ENCODE assay signal across 26 cellular contexts in the genomic region with DNA sequence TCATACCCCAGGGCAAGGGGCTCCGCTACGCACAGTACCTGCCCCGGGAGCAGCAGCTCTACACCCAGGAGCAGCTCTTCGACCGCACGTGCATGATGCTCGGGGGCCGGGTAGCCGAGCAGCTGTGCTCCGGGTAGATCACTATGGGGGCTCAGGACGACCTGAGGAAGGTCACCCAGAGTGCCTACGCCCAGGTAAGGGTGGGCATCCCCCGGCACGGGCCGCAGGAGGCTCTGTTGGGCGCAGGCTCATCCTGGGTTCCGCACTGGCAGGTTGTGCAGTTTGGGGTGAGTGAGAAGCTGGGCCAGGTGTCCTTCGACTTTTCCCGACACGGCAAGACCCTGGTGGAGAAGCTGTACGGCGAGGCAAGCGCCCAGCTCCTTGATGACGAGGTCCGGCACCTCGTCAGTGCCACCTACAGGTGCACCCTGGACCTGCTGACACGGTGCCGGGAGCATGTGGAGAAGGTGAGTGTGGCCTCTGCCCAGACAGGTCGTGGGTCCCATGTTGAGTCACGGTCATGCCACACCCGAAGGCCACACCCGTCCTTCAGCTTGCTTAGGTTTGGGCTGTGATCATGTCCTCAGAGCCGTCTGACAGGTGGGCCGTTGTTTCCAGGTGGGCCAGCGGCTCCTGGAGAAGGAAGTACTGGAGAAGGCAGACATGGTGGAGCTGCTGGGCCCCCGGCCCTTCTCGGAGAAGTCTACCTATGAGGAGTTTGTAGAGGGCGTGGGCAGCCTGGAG. TPM values are rescaled to one million over a fixed set of nuclear protein-coding genes. Genes with fewer than 3 reads are reported as not detected.
A peak's percentile ranks its signal among the peaks of the same experiment; 100 is the strongest.
DNase-seq lines count a peak whose midpoint lies in the region; ATAC-seq and TF ChIP-seq lines count a peak whose summit lies in the region.
"Had no signal": no experiment of that assay in that cellular context is flagged by ENCODE, and none has a peak within 500 bp of the region (broad histone marks: within the 10 kb centered on the region; RNA-seq: fewer than 3 reads in every experiment).

No MANE protein-coding gene starts in this region.

- intact Hi-C loops in Caco-2 (cut with micrococcal nuclease; ENCODE audit: unreplicated experiment) = no loop called here

- POLR2A ChIA-PET in Caco-2 (lab: Charles Lee) = no interaction called here

- H3K36me3 ChIP-seq in Caco-2 (ENCODE audit: control insufficient read depth, insufficient read depth, low read length) = peaks cover 7% of the 10 kb centered on the region
- H3K36me3 ChIP-seq: prostate gland, uterus had no signal

- CTCF ChIA-PET in Caco-2 (lab: Charles Lee) = no interaction called here

- peaks cover 64% of the 10 kb centered on the region for H3K36me3 Mint-ChIP-seq in Caco-2 (ENCODE audit: insufficient read depth, unreplicated experiment)
- peaks cover 31% of the 10 kb centered on the region for H3K36me3 Mint-ChIP-seq in HFFc6 (ENCODE audit: low read depth)
- H3K36me3 Mint-ChIP-seq in central memory CD8-positive, alpha-beta T cell (ENCODE audit: insufficient read depth) = peaks cover 11% of the 10 kb centered on the region
- peaks cover 19% of the 10 kb centered on the region for H3K36me3 Mint-ChIP-seq in neural crest cell (ENCODE audit: low read depth)
- H3K36me3 Mint-ChIP-seq: natural killer cell had no signal

- no peak overlapping the region for H3K4me3 Mint-ChIP-seq in Caco-2 (ENCODE audit: unreplicated experiment)
- H3K4me3 Mint-ChIP-seq in HFFc6 = no peak overlapping the region
- H3K4me3 Mint-ChIP-seq in central memory CD8-positive, alpha-beta T cell = no peak overlapping the region
- H3K4me3 Mint-ChIP-seq in neural crest cell = no peak overlapping the region
- H3K4me3 Mint-ChIP-seq: activated CD8-positive, alpha-beta memory T cell treated with anti-CD3 and anti-CD28 coated beads, Interleukin-2, amount 10 ng/mL, durations not matched to agents 7 days and 5 days; CD14-positive monocyte; natural killer cell had no signal

- no peaks in the 10 kb centered on the region for H3K4me1 ChIP-seq in Caco-2
- H3K4me1 ChIP-seq: prostate gland, uterus had no signal

- H3K27me3 ChIP-seq in Caco-2 (replicated peaks; ENCODE audit: control insufficient read depth, insufficient read depth, low read length) = no peaks in the 10 kb centered on the region
- H3K27me3 ChIP-seq: uterus had no signal

- no peaks in the 10 kb centered on the region for H3K27me3 Mint-ChIP-seq in Caco-2 (ENCODE audit: insufficient read depth, unreplicated experiment)
- H3K27me3 Mint-ChIP-seq in HFFc6 (ENCODE audit: insufficient read depth) = peaks cover 18% of the 10 kb centered on the region
- no peaks in the 10 kb centered on the region for H3K27me3 Mint-ChIP-seq in central memory CD8-positive, alpha-beta T cell
- H3K27me3 Mint-ChIP-seq in neural crest cell (ENCODE audit: low read depth) = no peaks in the 10 kb centered on the region
- H3K27me3 Mint-ChIP-seq: activated CD8-positive, alpha-beta memory T cell treated with anti-CD3 and anti-CD28 coated beads, Interleukin-2, amount 10 ng/mL, durations not matched to agents 7 days and 5 days had no signal

- no TSS peak for BruUV-seq in Caco-2 (replicated peaks; lab: Mats Ljungman, UMichigan)

- H3K27ac Mint-ChIP-seq in Caco-2 (ENCODE audit: unreplicated experiment) = peak overlapping the region; percentile 6
- no peak overlapping the region for H3K27ac Mint-ChIP-seq in HFFc6
- peak overlapping the region; percentile 65 for H3K27ac Mint-ChIP-seq in central memory CD8-positive, alpha-beta T cell (ENCODE audit: low read depth)
- H3K27ac Mint-ChIP-seq in neural crest cell (ENCODE audit: unreplicated experiment) = no peak overlapping the region
- H3K27ac Mint-ChIP-seq: activated CD8-positive, alpha-beta memory T cell treated with anti-CD3 and anti-CD28 coated beads, Interleukin-2, amount 10 ng/mL, durations not matched to agents 7 days and 5 days; activated T-helper 2 cell treated with anti-CD3 and anti-CD28 coated beads, Interferon-gamma antibody, Interleukin-2, Interleukin-4, amounts not matched to agents 10 μg/mL and 5 μg/mL and 100 μg/mL, durations not matched to agents 14 hours and 24 hours and 36 hours; natural killer cell had no signal

- DNase-seq in Caco-2 = no peak
- DNase-seq in HFFc6 = no peak
- DNase-seq in central memory CD8-positive, alpha-beta T cell (ENCODE audit: low spot score in 2 of 2) = no peak
- DNase-seq in neural crest cell (ENCODE audit: low read depth, low spot score) = no peak
- DNase-seq in NCI-H2171 treated with DMSO at 0.1 percent for 48 hours (lab: John Stamatoyannopoulos, UW) = no peak
- no peak for DNase-seq in AG08396 (ENCODE audit: low spot score)
- DNase-seq: activated CD4-positive, CD25-positive, alpha-beta regulatory T cell treated with anti-CD3 and anti-CD28 coated beads, Interleukin-2, amount 50 U/mL, for 72 hours; activated CD8-positive, alpha-beta memory T cell treated with anti-CD3 and anti-CD28 coated beads, Interleukin-2, amount 10 ng/mL, durations not matched to agents 7 days and 5 days; DMS153; hypothalamus; kidney glomerular epithelial cell; mesenchymal stem cell; natural killer cell; NCI-H1436 treated with DMSO at 0.1 percent for 48 hours; NCI-H2227 treated with DMSO at 0.1 percent for 48 hours; SK-N-SH; stimulated activated CD4-positive, alpha-beta T cell treated with anti-CD3 and anti-CD28 coated beads, Interleukin-4, amount 100 ng/mL, for 1 hour; T1000; uterus had no signal

- ATAC-seq in central memory CD8-positive, alpha-beta T cell (replicated peaks; ENCODE audit: extremely low read depth, poor library complexity, severe bottlenecking) = no peak
- ATAC-seq in GM18498 (IDR thresholded peaks at IDR 0.05; ENCODE audit: unreplicated experiment) = no peak
- ATAC-seq in activated CD4-positive, CD25-positive, alpha-beta regulatory T cell treated with anti-CD3 and anti-CD28 coated beads, Interleukin-2, amount 50 U/mL, for 24 hours = no peak
- ATAC-seq: activated CD8-positive, alpha-beta memory T cell treated with anti-CD3 and anti-CD28 coated beads, Interleukin-2, amount 10 ng/mL, durations not matched to agents 7 days and 5 days; natural killer cell; Panc1 had no signal

- H3K4me1 Mint-ChIP-seq in Caco-2 (ENCODE audit: low read depth, unreplicated experiment) (no peaks in the 10 kb centered on the region), HFFc6 (ENCODE audit: low read depth) (no peaks in the 10 kb centered on the region), neural crest cell (no peaks in the 10 kb centered on the region)
- peaks cover 12% of the 10 kb centered on the region for H3K4me1 Mint-ChIP-seq in central memory CD8-positive, alpha-beta T cell
- H3K4me1 Mint-ChIP-seq: CD14-positive monocyte had no signal

- no peak overlapping the region for H3K4me3 ChIP-seq in Caco-2 (ENCODE audit: low read depth, low read length)
- H3K4me3 ChIP-seq: prostate gland, smooth muscle cell, uterus had no signal

- TF ChIP-seq CTCF in Caco-2 (IDR thresholded peaks at IDR 0.05; ENCODE audit: insufficient read depth in 1 of 2, low read depth in 1 of 2, low read length in 1 of 2, severe bottlenecking in 1 of 2, unreplicated experiment in 1 of 2) (no peak), HFFc6 (IDR thresholded peaks at IDR 0.05) (peak; percentile 32), neural crest cell (conservative IDR thresholded peaks at IDR 0.05) (peak; percentile 16)

- H3K9me3 Mint-ChIP-seq in Caco-2 (ENCODE audit: unreplicated experiment) (no peaks in the 10 kb centered on the region), HFFc6 (peaks cover 19% of the 10 kb centered on the region), neural crest cell (no peaks in the 10 kb centered on the region)
- H3K9me3 Mint-ChIP-seq in central memory CD8-positive, alpha-beta T cell = no peaks in the 10 kb centered on the region
- H3K9me3 Mint-ChIP-seq: natural killer cell had no signal

- peaks cover 10% of the 10 kb centered on the region; the same call in 1 of the 2 replicates for H3K9me3 ChIP-seq in Caco-2
- H3K9me3 ChIP-seq: prostate gland, uterus had no signal

RNA-seq across cellular contexts. Expression of a gene that starts 19.3 kb away (rescaled TPM):
- total RNA-seq in Caco-2 (2022) = 64.2 and 64.6 TPM in 2 replicates
- 1 to 10 TPM; 1.9 to 2.6 (median 2.1) TPM for total RNA-seq in HFFc6 (2021; fragmentation: NEBNext Ultra II Directional; extraction: Animal tissue kit (Norgen Biotek cat#: 25700))
- 4.9 and 5.6 TPM in 2 replicates for total RNA-seq in neural crest cell
- total RNA-seq: activated CD8-positive, alpha-beta memory T cell treated with anti-CD3 and anti-CD28 coated beads, Interleukin-2, amount 10 ng/mL, durations not matched to agents 7 days and 5 days had no signal

RNA-seq across cellular contexts. Expression of a gene that starts 51.4 kb away (rescaled TPM):
- 132 and 145 TPM in 2 replicates for total RNA-seq in Caco-2 (2022)
- 10 to 100 TPM; 59.6 to 69.2 (median 65.9) TPM for total RNA-seq in HFFc6 (2021; fragmentation: NEBNext Ultra II Directional; extraction: Animal tissue kit (Norgen Biotek cat#: 25700))
- 67.6 and 70.1 TPM in 2 replicates for total RNA-seq in neural crest cell

Comparison
In these comparisons a context has a peak if more than half of its experiments do, and no peak if none do; other contexts are left out.
1. H3K27ac Mint-ChIP-seq: peak in Caco-2 (single experiment) and central memory CD8-positive, alpha-beta T cell (single experiment); none in HFFc6 (single experiment) and neural crest cell (single experiment).
2. CTCF ChIP-seq: peak in HFFc6 (single experiment) and neural crest cell (single experiment); none in Caco-2 (0 of 2).